ENCODE assay signal across 11 cellular contexts in genomic region chr2:156087875-156088274, GRCh38.
DNase-seq lines count a peak whose midpoint lies in the region; ATAC-seq and TF ChIP-seq lines count a peak whose summit lies in the region.
"Had no signal": no experiment of that assay in that cellular context is flagged by ENCODE, and none has a peak within 500 bp of the region (broad histone marks: within the 10 kb centered on the region; RNA-seq: fewer than 3 reads in every experiment).

No MANE protein-coding gene starts in this region.

- ATAC-seq in HG02884 (IDR thresholded peaks at IDR 0.05; ENCODE audit: unreplicated experiment) = peak; percentile 49
- ATAC-seq in RWPE2 (ENCODE audit: low read depth) = peak; percentile 68
- ATAC-seq in GM19023 (IDR thresholded peaks at IDR 0.05; ENCODE audit: unreplicated experiment) = no peak

- intact Hi-C loops in head of caudate nucleus (cut with DNase I) = no loop called here

- H3K9me3 ChIP-seq in RWPE2 (ENCODE audit: severe bottlenecking) = no peaks in the 10 kb centered on the region

- DNase-seq in DMS153 (lab: John Stamatoyannopoulos, UW) (peak; percentile 42), RWPE2 (ENCODE audit: low spot score) (no peak), fibroblast of the aortic adventitia (ENCODE audit: low read depth) (peak; percentile 24), head of caudate nucleus (no peak), SK-N-DZ (ENCODE audit: low spot score) (no peak)
- DNase-seq in effector CD4-positive, alpha-beta T cell = no peak
- DNase-seq: activated effector memory CD4-positive, alpha-beta T cell treated with anti-CD3 and anti-CD28 coated beads, Interleukin-2, amount 50 U/mL, for 16 hours; COR-L47; NCI-H187 treated with DMSO at 0.1 percent for 48 hours had no signal

- H3K4me3 ChIP-seq in RWPE2 (ENCODE audit: severe bottlenecking) (no peak overlapping the region), fibroblast of the aortic adventitia (ENCODE audit: low read depth, low read length) (no peak overlapping the region)

- H3K36me3 ChIP-seq in RWPE2 (ENCODE audit: low read depth) = no peaks in the 10 kb centered on the region

- TF ChIP-seq CTCF in RWPE2 (IDR thresholded peaks at IDR 0.05; ENCODE audit: poor library complexity, severe bottlenecking) = no peak
- TF ChIP-seq CTCF in fibroblast of the aortic adventitia (IDR thresholded peaks at IDR 0.05; ENCODE audit: insufficient read depth, low read length) = no peak

- H3K27me3 ChIP-seq in RWPE2 (ENCODE audit: insufficient read depth, poor library complexity, severe bottlenecking) = no peaks in the 10 kb centered on the region

- peaks cover 8% of the 10 kb centered on the region for H3K4me1 ChIP-seq in RWPE2 (ENCODE audit: insufficient read depth, poor library complexity, severe bottlenecking)

- no peak overlapping the region for H3K27ac ChIP-seq in RWPE2 (ENCODE audit: poor library complexity, severe bottlenecking)

Comparison
In these comparisons a context has a peak if more than half of its experiments do, and no peak if none do; other contexts are left out.
1. DNase-seq: peak in DMS153 (single experiment) and fibroblast of the aortic adventitia (single experiment); none in RWPE2 (single experiment), head of caudate nucleus (0 of 42), SK-N-DZ (single experiment) and effector CD4-positive, alpha-beta T cell (single experiment).